1 cellular context compared by ENCODE assay signal in genomic region chr20:50545123-50545522, GRCh38.
TF ChIP-seq lines count a peak whose summit lies in the region.

No MANE protein-coding gene starts in this region.

TF ChIP-seq in GM23338, 12 proteins besides CTCF, POLR2A, EP300 and RAD21 (continued from another document):
- TF ChIP-seq ZNF462 (CRISPR knock-in tag; IDR thresholded peaks at IDR 0.05) (no peak), ZNF114 (CRISPR knock-in tag; IDR thresholded peaks at IDR 0.05) (no peak), STAT1 (IDR thresholded peaks at IDR 0.05; ENCODE audit: unreplicated experiment) (no peak), REST (IDR thresholded peaks at IDR 0.05; ENCODE audit: unreplicated experiment) (no peak), EZH2 (IDR thresholded peaks at IDR 0.05; ENCODE audit: low read depth, unreplicated experiment) (no peak)
TF ChIP-seq in GM23338: peak in this region for 0.
